In the genomic region with DNA sequence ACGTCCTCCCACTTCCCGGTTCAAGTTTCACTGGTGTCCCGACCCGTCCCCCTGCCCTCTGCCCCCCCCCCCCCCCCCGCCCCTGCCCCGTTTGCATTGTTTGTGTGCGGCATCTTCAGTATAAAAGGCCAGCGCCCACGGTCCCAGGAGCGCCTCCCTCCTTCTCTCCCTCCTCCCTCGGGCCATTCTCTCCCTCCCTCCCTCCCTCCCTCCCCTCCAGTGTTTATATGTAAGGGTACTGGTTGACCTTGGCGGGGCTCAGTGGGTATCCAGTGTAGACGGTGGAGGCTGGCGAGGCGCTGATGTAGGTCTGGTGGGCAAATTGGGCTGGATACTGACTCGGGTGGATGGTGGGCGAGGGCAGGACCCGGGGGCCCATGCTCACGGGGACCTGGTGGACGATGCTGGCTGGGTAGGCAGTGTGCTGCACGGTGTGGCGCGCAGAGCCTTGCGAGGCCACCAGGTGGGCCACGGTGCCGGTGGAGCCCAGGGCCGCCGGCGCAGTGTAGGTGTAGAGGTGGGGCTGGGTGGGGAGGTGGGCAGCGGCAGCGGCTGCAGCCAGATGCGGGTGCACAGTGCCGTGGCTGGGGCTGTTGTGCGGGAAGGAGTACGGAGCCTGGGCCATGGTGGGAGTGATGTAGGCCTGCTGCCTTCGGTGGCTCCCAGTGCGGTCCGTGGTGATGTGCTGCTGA, we compare ENCODE assay signal across 19 cellular contexts. TPM values are rescaled to one million over a fixed set of nuclear protein-coding genes. Genes with fewer than 3 reads are reported as not detected.
"Had no signal": no experiment of that assay in that cellular context is flagged by ENCODE, and none has a peak within 500 bp of the region (broad histone marks: within the 10 kb centered on the region; RNA-seq: fewer than 3 reads in every experiment).

No MANE protein-coding gene starts in this region.

- H3K9me3 ChIP-seq: left lung, testis, upper lobe of right lung had no signal

- H3K27ac Mint-ChIP-seq: activated CD4-positive, alpha-beta T cell treated with anti-CD3 and anti-CD28 coated beads, Interleukin-2, amount 10 ng/mL, durations not matched to agents 24 days and 14 days; activated naive CD8-positive, alpha-beta T cell treated with anti-CD3 and anti-CD28 coated beads, Interleukin-2, amount 50 U/mL, for 24 hours; activated T-helper 17 cell treated with anti-CD3 and anti-CD28 coated beads, Interleukin-2, amount 50 U/mL, for 72 hours; stimulated activated naive CD8-positive, alpha-beta T cell treated with anti-CD3 and anti-CD28 coated beads, Interleukin-15, Interleukin-2, amounts not matched to agents 100 ng/mL and 50 ng/mL, for 24 hours; T-helper 17 cell had no signal

- ATAC-seq: activated naive CD8-positive, alpha-beta T cell treated with anti-CD3 and anti-CD28 coated beads, Interleukin-2, amount 50 U/mL, for 24 hours; activated T-helper 17 cell treated with anti-CD3 and anti-CD28 coated beads, Interleukin-2, amount 50 U/mL, for 72 hours; left lung; T-helper 17 cell; upper lobe of right lung had no signal

- H3K4me3 Mint-ChIP-seq: activated CD4-positive, alpha-beta T cell treated with anti-CD3 and anti-CD28 coated beads, Interleukin-2, amount 10 ng/mL, durations not matched to agents 24 days and 14 days; activated naive CD8-positive, alpha-beta T cell treated with anti-CD3 and anti-CD28 coated beads, Interleukin-2, amount 50 U/mL, for 24 hours; activated T-helper 17 cell treated with anti-CD3 and anti-CD28 coated beads, Interleukin-2, amount 50 U/mL, for 72 hours; naive B cell; stimulated activated naive CD8-positive, alpha-beta T cell treated with anti-CD3 and anti-CD28 coated beads, Interleukin-15, Interleukin-2, amounts not matched to agents 100 ng/mL and 50 ng/mL, for 24 hours; T-helper 17 cell had no signal

- H3K27ac ChIP-seq: left lung, testis, upper lobe of right lung had no signal

- H3K4me1 Mint-ChIP-seq: activated CD4-positive, alpha-beta T cell treated with anti-CD3 and anti-CD28 coated beads, Interleukin-2, amount 10 ng/mL, durations not matched to agents 24 days and 14 days; activated naive CD8-positive, alpha-beta T cell treated with anti-CD3 and anti-CD28 coated beads, Interleukin-2, amount 50 U/mL, for 24 hours had no signal

- H3K4me1 ChIP-seq: left lung, testis, upper lobe of right lung had no signal

- H3K27me3 Mint-ChIP-seq: activated CD4-positive, alpha-beta T cell treated with anti-CD3 and anti-CD28 coated beads, Interleukin-2, amount 10 ng/mL, durations not matched to agents 24 days and 14 days; activated naive CD8-positive, alpha-beta T cell treated with anti-CD3 and anti-CD28 coated beads, Interleukin-2, amount 50 U/mL, for 24 hours; activated T-helper 17 cell treated with anti-CD3 and anti-CD28 coated beads, Interleukin-2, amount 50 U/mL, for 72 hours; naive B cell; stimulated activated naive CD8-positive, alpha-beta T cell treated with anti-CD3 and anti-CD28 coated beads, Interleukin-15, Interleukin-2, amounts not matched to agents 100 ng/mL and 50 ng/mL, for 24 hours; T-helper 17 cell had no signal

- H3K9me3 Mint-ChIP-seq: activated CD4-positive, alpha-beta T cell treated with anti-CD3 and anti-CD28 coated beads, Interleukin-2, amount 10 ng/mL, durations not matched to agents 24 days and 14 days; activated naive CD8-positive, alpha-beta T cell treated with anti-CD3 and anti-CD28 coated beads, Interleukin-2, amount 50 U/mL, for 24 hours; activated T-helper 17 cell treated with anti-CD3 and anti-CD28 coated beads, Interleukin-2, amount 50 U/mL, for 72 hours; naive B cell; stimulated activated naive CD8-positive, alpha-beta T cell treated with anti-CD3 and anti-CD28 coated beads, Interleukin-15, Interleukin-2, amounts not matched to agents 100 ng/mL and 50 ng/mL, for 24 hours had no signal

- DNase-seq: activated CD4-positive, alpha-beta T cell treated with anti-CD3 and anti-CD28 coated beads, Interleukin-2, amount 10 ng/mL, durations not matched to agents 24 days and 14 days; activated CD4-positive, CD25-positive, alpha-beta regulatory T cell; activated naive CD4-positive, alpha-beta T cell treated with Interleukin-2 at 50 U/mL for 16 hours; activated naive CD8-positive, alpha-beta T cell treated with anti-CD3 and anti-CD28 coated beads, Interleukin-2, amount 50 U/mL, for 24 hours; islet precursor cell; left lung; mammary epithelial cell; naive B cell; stimulated activated CD4-positive, alpha-beta T cell treated with anti-CD3 and anti-CD28 coated beads, Interleukin-15, amount 100 ng/mL, for 24 hours; stimulated activated CD4-positive, alpha-beta T cell treated with anti-CD3 and anti-CD28 coated beads, Interleukin-4, amount 100 ng/mL, for 1 hour; T-helper 17 cell; testis; upper lobe of right lung had no signal

- H3K27me3 ChIP-seq: left lung, testis, upper lobe of right lung had no signal

- H3K4me3 ChIP-seq: left lung, upper lobe of right lung had no signal

RNA-seq across cellular contexts. Expression of a gene that starts 49.4 kb away (rescaled TPM):
- total RNA-seq: activated CD4-positive, alpha-beta T cell treated with anti-CD3 and anti-CD28 coated beads, Interleukin-2, amount 10 ng/mL, durations not matched to agents 24 days and 14 days; activated T-helper 17 cell treated with anti-CD3 and anti-CD28 coated beads, Interleukin-2, amount 50 U/mL, for 72 hours; aorta; chondrocyte; dermis microvascular lymphatic vessel endothelial cell; mammary epithelial cell; renal cortical epithelial cell; upper lobe of right lung had no signal
